In genomic region chr20:18055261-18055660, GRCh38 we compare ENCODE assay signal across 22 cellular contexts. TPM values are rescaled to one million over a fixed set of nuclear protein-coding genes. Genes with fewer than 3 reads are reported as not detected.
A peak's percentile ranks its signal among the peaks of the same experiment; 100 is the strongest.
DNase-seq lines count a peak whose midpoint lies in the region; ATAC-seq and TF ChIP-seq lines count a peak whose summit lies in the region.
"Had no signal": no experiment of that assay in that cellular context is flagged by ENCODE, and none has a peak within 500 bp of the region (broad histone marks: within the 10 kb centered on the region; RNA-seq: fewer than 3 reads in every experiment).

No MANE protein-coding gene starts in this region.

- H3K36me3 ChIP-seq in right lobe of liver (no peaks in the 10 kb centered on the region), upper lobe of right lung (no peaks in the 10 kb centered on the region)
- H3K36me3 ChIP-seq: adrenal gland had no signal

- H3K4me3 ChIP-seq in right lobe of liver (no peak overlapping the region), upper lobe of right lung (peak overlapping the region; percentile 26)
- H3K4me3 ChIP-seq: adrenal gland had no signal

- H3K27ac ChIP-seq in VCaP: peak overlapping the region; percentile 100
- H3K27ac ChIP-seq in right lobe of liver: no peak overlapping the region
- no peak overlapping the region for H3K27ac ChIP-seq in upper lobe of right lung
- no peak overlapping the region for H3K27ac ChIP-seq in substantia nigra (ENCODE audit: low read depth, low read length, poor library complexity, severe bottlenecking)
- H3K27ac ChIP-seq: adrenal gland, SK-N-MC had no signal

- intact Hi-C loops in right lobe of liver (cut with DNase I): no loop called here
- intact Hi-C loops in upper lobe of right lung (cut with DNase I): no loop called here

- 12% methylated on average over 10 of the region's 11 CpGs for WGBS in right lobe of liver (ENCODE audit: insufficient coverage, low coverage, low lambda C conversion rate, missing lambda C conversion rate)

- peak; percentile 42 for DNase-seq in activated effector memory CD4-positive, alpha-beta T cell treated with anti-CD3 and anti-CD28 coated beads, Interleukin-2, amount 50 U/mL, for 16 hours
- DNase-seq in activated effector memory CD4-positive, alpha-beta T cell treated with Interleukin-2 at 50 U/mL for 16 hours: no peak
- peak in 2 of 3 donors; percentile 18 to 24 for DNase-seq in right lobe of liver
- DNase-seq in upper lobe of right lung: no peak
- DNase-seq in anterior cingulate cortex (lab: John Stamatoyannopoulos, UW): no peak
- DNase-seq in SIG-M5 (lab: John Stamatoyannopoulos, UW): no peak
- DNase-seq in substantia nigra (lab: John Stamatoyannopoulos, UW): no peak
- DNase-seq: activated CD4-positive, alpha-beta T cell treated with anti-CD3 and anti-CD28 coated beads, Interleukin-2, amount 50 U/mL, for 48 hours; activated T-cell treated with anti-CD3 and anti-CD28 coated beads, Interleukin-2, amount 50 U/mL, for 72 hours; adrenal gland; CD4-positive, alpha-beta T cell; central memory CD4-positive, alpha-beta T cell; Kasumi-1; left ventricle myocardium superior; NCI-H1436 treated with DMSO at 0.1 percent for 48 hours; OCI-M1; stimulated activated CD4-positive, alpha-beta T cell treated with anti-CD3 and anti-CD28 coated beads, Interleukin-15, amount 100 ng/mL, for 24 hours; stimulated activated naive CD8-positive, alpha-beta T cell treated with anti-CD3 and anti-CD28 coated beads, Interleukin-15, amount 100 ng/mL, for 72 hours had no signal

- peaks cover 0 to 7% (median 0%) of the 10 kb centered on the region in 4 donors for H3K4me1 ChIP-seq in right lobe of liver
- peaks cover 19% of the 10 kb centered on the region for H3K4me1 ChIP-seq in upper lobe of right lung

- H3K9me3 ChIP-seq in right lobe of liver (no peaks in the 10 kb centered on the region), upper lobe of right lung (no peaks in the 10 kb centered on the region)
- H3K9me3 ChIP-seq: adrenal gland had no signal

- H3K27me3 ChIP-seq in right lobe of liver (peaks cover 17 to 25% of the 10 kb centered on the region in 2 donors), upper lobe of right lung (peaks cover 61% of the 10 kb centered on the region)

- no peak for TF ChIP-seq CTCF in VCaP (conservative IDR thresholded peaks at IDR 0.05)
- no peak for TF ChIP-seq CTCF in right lobe of liver (IDR thresholded peaks at IDR 0.05)
- TF ChIP-seq CTCF in upper lobe of right lung (IDR thresholded peaks at IDR 0.05): no peak

- no peak for TF ChIP-seq POLR2A in right lobe of liver (IDR thresholded peaks at IDR 0.05)

- ATAC-seq in right lobe of liver (no peak), upper lobe of right lung (no peak)
- ATAC-seq: activated T-cell treated with anti-CD3 and anti-CD28 coated beads, Interleukin-2, amount 50 U/mL, for 72 hours; left ventricle myocardium superior; natural killer cell treated with Interleukin-12 subunit alpha and Interleukin-12 subunit beta and Interleukin-15 and Interleukin-18, amount 100 ng/mL, for 72 hours; stimulated activated naive CD8-positive, alpha-beta T cell treated with anti-CD3 and anti-CD28 coated beads, Interleukin-15, amount 100 ng/mL, for 72 hours had no signal

RNA-seq across cellular contexts. Expression of gene OVOL2, which starts 2.5 kb away (rescaled TPM):
- total RNA-seq in right lobe of liver (under 1 TPM in 1 of 6 experiments, not detected in 5; 0.25 TPM), upper lobe of right lung (6.7 TPM)
- total RNA-seq: adrenal gland; CD4-positive, alpha-beta T cell; left ventricle myocardium superior; natural killer cell treated with Interleukin-12 subunit alpha and Interleukin-12 subunit beta and Interleukin-15 and Interleukin-18, amount 100 ng/mL, for 72 hours; pulmonary artery endothelial cell had no signal

Comparison
In these comparisons a context has a peak if more than half of its experiments do, and no peak if none do; other contexts are left out.
1. DNase-seq: peak in activated effector memory CD4-positive, alpha-beta T cell treated with anti-CD3 and anti-CD28 coated beads, Interleukin-2, amount 50 U/mL, for 16 hours (single experiment) and right lobe of liver (2 of 3); none in activated effector memory CD4-positive, alpha-beta T cell treated with Interleukin-2 at 50 U/mL for 16 hours (single experiment), upper lobe of right lung (single experiment), anterior cingulate cortex (0 of 58), SIG-M5 (single experiment) and substantia nigra (0 of 49).